18 cellular contexts compared by ENCODE assay signal in the genomic region with DNA sequence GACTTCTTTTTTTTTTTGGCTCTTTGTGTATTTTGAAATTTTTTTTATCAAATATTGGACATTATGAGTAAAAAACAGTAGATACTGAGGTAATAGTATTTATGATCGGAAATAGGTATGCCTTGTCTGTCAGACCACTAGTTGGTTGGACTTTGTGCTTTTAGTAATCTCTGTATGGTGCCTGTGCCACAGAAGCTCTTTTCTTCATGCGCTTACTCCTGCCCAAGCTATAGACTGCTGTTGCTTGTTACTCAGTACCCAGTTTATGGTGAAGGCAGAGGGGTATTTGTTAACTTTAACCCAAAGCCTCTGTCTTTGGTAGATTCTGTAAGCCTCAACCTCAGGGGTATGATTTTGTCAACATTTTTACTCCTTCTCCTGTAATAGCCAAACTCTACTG. TPM values are rescaled to one million over a fixed set of nuclear protein-coding genes. Genes with fewer than 3 reads are reported as not detected.
DNase-seq lines count a peak whose midpoint lies in the region; ATAC-seq, FAIRE-seq and TF ChIP-seq lines count a peak whose summit lies in the region.
"Had no signal": no experiment of that assay in that cellular context is flagged by ENCODE, and none has a peak within 500 bp of the region (broad histone marks: within the 10 kb centered on the region; RNA-seq: fewer than 3 reads in every experiment).

No MANE protein-coding gene starts in this region.

- BruUV-seq in HepG2 (replicated peaks; lab: Mats Ljungman, UMichigan) = no TSS peak

- H3K36me3 ChIP-seq in HepG2 (replicated peaks in 1 of 2; ENCODE audit: control insufficient read depth in 1 of 2, insufficient read depth in 2 of 2, low read length in 2 of 2) (peaks cover under 1 to 34% of the 10 kb centered on the region in 2 experiments; a peak in 4 of 5 replicates), right lobe of liver (peaks cover 0 to 32% (median 3%) of the 10 kb centered on the region in 4 donors)

- no peak for TF ChIP-seq CTCF in HepG2 (CRISPR knock-in tag; IDR thresholded peaks at IDR 0.05)
- no peak for TF ChIP-seq CTCF in right lobe of liver (IDR thresholded peaks at IDR 0.05)

- peak; percentile 77 for ATAC-seq in HepG2
- no peak for ATAC-seq in right lobe of liver
- no peak for ATAC-seq in T-helper 17 cell
- ATAC-seq in naive thymus-derived CD8-positive, alpha-beta T cell = peak; percentile 44 to 45
- no peak for ATAC-seq in HG02798 (IDR thresholded peaks at IDR 0.05; ENCODE audit: poor library complexity, unreplicated experiment)
- ATAC-seq: GM12878, GM23338, HCT116 had no signal

- no peak overlapping the region for H2AFZ ChIP-seq in HepG2 (ENCODE audit: low read length)
- H2AFZ ChIP-seq: GM23338 had no signal

- H3K4me3 ChIP-seq in HepG2 (replicated peaks in 1 of 3; ENCODE audit: insufficient read depth in 1 of 3, low read depth in 2 of 3, low read length in 3 of 3) (no peak overlapping the region), right lobe of liver (no peak overlapping the region)
- H3K4me3 ChIP-seq: GM12878, GM23338 had no signal

- H3K27me3 Mint-ChIP-seq in T-helper 17 cell = no peaks in the 10 kb centered on the region
- no peaks in the 10 kb centered on the region for H3K27me3 Mint-ChIP-seq in naive thymus-derived CD8-positive, alpha-beta T cell

- H3K4me2 ChIP-seq in HepG2 (ENCODE audit: low read depth, low read length) = 0 out of 2 replicates have a peak overlapping the region, but pooled peaks have one; percentile 22
- H3K4me2 ChIP-seq: GM23338 had no signal

- CTCF ChIA-PET in HepG2 (lab: Yijun Ruan, JAX; ENCODE audit: low intra/inter-chr PET ratio, low total read pairs) = no interaction called here

- TF ChIP-seq POLR2A in HepG2 (IDR thresholded peaks at IDR 0.05; ENCODE audit: insufficient read depth in 1 of 2, low read depth in 2 of 2, low read length in 2 of 2) (no peak), right lobe of liver (IDR thresholded peaks at IDR 0.05) (no peak)

- H3K9me3 Mint-ChIP-seq in naive thymus-derived CD8-positive, alpha-beta T cell = peaks cover 0 to 4% (median 0%) of the 10 kb centered on the region in 9 donors
- H3K9me3 Mint-ChIP-seq: CD8-positive, alpha-beta memory T cell; GM23338 had no signal

- peaks cover 18% of the 10 kb centered on the region for H3K36me3 Mint-ChIP-seq in T-helper 17 cell (ENCODE audit: low read depth)
- peaks cover 0 to 76% (median 39%) of the 10 kb centered on the region in 3 donors for H3K36me3 Mint-ChIP-seq in naive thymus-derived CD8-positive, alpha-beta T cell

- TF ChIP-seq RAD21 in HepG2 (CRISPR knock-in tag; IDR thresholded peaks at IDR 0.05) = no peak

- intact Hi-C loops in HepG2 (cut with micrococcal nuclease; ENCODE audit: unreplicated experiment) (no loop called here), right lobe of liver (cut with DNase I) (no loop called here)

- H3K79me2 ChIP-seq in HepG2 (ENCODE audit: insufficient read depth, low read length) = peaks cover 10% of the 10 kb centered on the region

- no peak for FAIRE-seq in HepG2 (lab: Jason Lieb, UNC)
- FAIRE-seq: D721Med, GM12878, GM19239 had no signal

- in situ Hi-C loops in HepG2 (cut with HindIII; ENCODE audit: extremely low pct_ligation_motif_present, low pct_unique_long_range_greater_than_20kb) = no loop called here

- POLR2A ChIA-PET in HepG2 (lab: Yijun Ruan, JAX) = interaction anchor here (1.1 to 1.4 kb wide), 2 partner anchors 9 to 10 kb away, joined by 4 to 6 read pairs; a partner anchor contains a TSS
- POLR2A ChIA-PET in naive thymus-derived CD8-positive, alpha-beta T cell (lab: Charles Lee) = no interaction called here

- H3K27me3 ChIP-seq in HepG2 (ENCODE audit: control insufficient read depth in 1 of 2, insufficient read depth in 2 of 2, low read length in 2 of 2) = no peaks in the 10 kb centered on the region
- H3K27me3 ChIP-seq in right lobe of liver = no peaks in the 10 kb centered on the region

- H3K27ac ChIP-seq in HepG2 (ENCODE audit: extremely low read length, insufficient read depth, low read length) (peak overlapping the region; percentile 44), right lobe of liver (no peak overlapping the region)

- peak; percentile 38 for DNase-seq in HepG2 (ENCODE audit: low spot score)
- no peak for DNase-seq in right lobe of liver
- DNase-seq in T-helper 17 cell = no peak
- DNase-seq in naive thymus-derived CD8-positive, alpha-beta T cell = no peak
- no peak for DNase-seq in NK-92 treated with Interleukin-12 subunit alpha and Interleukin-12 subunit beta, amount 100 ng/mL, for 24 hours (lab: John Stamatoyannopoulos, UW)
- DNase-seq: C1 segment of cervical spinal cord, DMS 273 treated with DMSO at 0.1 percent for 48 hours, DMS79, EL, GDM1, H9 had no signal

- H4K20me1 ChIP-seq in HepG2 (ENCODE audit: insufficient read depth, low read length) = no peaks in the 10 kb centered on the region

- H3K4me1 Mint-ChIP-seq in T-helper 17 cell = peaks cover 28% of the 10 kb centered on the region
- H3K4me1 Mint-ChIP-seq in naive thymus-derived CD8-positive, alpha-beta T cell = peaks cover 17 to 70% (median 58%) of the 10 kb centered on the region in 4 donors
- H3K4me1 Mint-ChIP-seq: GM23338, H9 had no signal

- peak overlapping the region; percentile 29 for H3K27ac Mint-ChIP-seq in T-helper 17 cell
- H3K27ac Mint-ChIP-seq in naive thymus-derived CD8-positive, alpha-beta T cell = peak overlapping the region in 7 of 10 donors; percentile 11 to 78 (median 30)
- H3K27ac Mint-ChIP-seq: GM23338, H9 had no signal

- H3K4me3 Mint-ChIP-seq in T-helper 17 cell = no peak overlapping the region
- H3K4me3 Mint-ChIP-seq in naive thymus-derived CD8-positive, alpha-beta T cell = peak overlapping the region in 4 of 10 donors; percentile 3 to 33 (median 20)
- H3K4me3 Mint-ChIP-seq: CD8-positive, alpha-beta memory T cell; GM23338; H9 had no signal

- H3K9me3 ChIP-seq in HepG2 (ENCODE audit: low read length) (no peaks in the 10 kb centered on the region), right lobe of liver (no peaks in the 10 kb centered on the region), T-helper 17 cell (ENCODE audit: control insufficient read depth, low read length, poor library complexity, severe bottlenecking) (no peaks in the 10 kb centered on the region)

- 86% methylated on average over 2 of the region's 2 CpGs for WGBS in HepG2 (ENCODE audit: low lambda C conversion rate)
- 93% methylated on average over 2 of the region's 2 CpGs for WGBS in right lobe of liver (ENCODE audit: insufficient coverage, low coverage, low lambda C conversion rate, missing lambda C conversion rate)

- H3K4me1 ChIP-seq in HepG2 (ENCODE audit: insufficient read depth, low read length) = peaks cover 18% of the 10 kb centered on the region
- H3K4me1 ChIP-seq in right lobe of liver = no peaks in the 10 kb centered on the region

- H3K9ac ChIP-seq in HepG2 (ENCODE audit: insufficient read depth, low read depth, low read length) = no peak overlapping the region

- TF ChIP-seq EP300 in HepG2 (IDR thresholded peaks at IDR 0.05; ENCODE audit: low read depth in 2 of 2, low read length in 2 of 2) = no peak
- TF ChIP-seq EP300 in HepG2 (CRISPR knock-in tag; IDR thresholded peaks at IDR 0.05; ENCODE audit: borderline replicate concordance) = no peak

RNA-seq across cellular contexts. Expression of a gene that starts 8.6 kb away (rescaled TPM):
- total RNA-seq in HepG2 (2016; rRNA removed; fragmentation: Illumina TruSeq; extraction: Trizol) = 27.4 and 40.8 TPM in 2 replicates
- total RNA-seq in HepG2 (2016; cell fraction: cytosol; rRNA removed; fragmentation: Illumina TruSeq; extraction: Trizol; ENCODE audit: low read depth) = 13.4 and 16.0 TPM in 2 replicates
- total RNA-seq in HepG2 (2016; cell fraction: insoluble cytoplasmic fraction; rRNA removed; fragmentation: Illumina TruSeq; extraction: Trizol) = 25.9 and 40.2 TPM in 2 replicates
- 8.9 and 10.3 TPM in 2 replicates for total RNA-seq in HepG2 (2016; cell fraction: membrane; rRNA removed; fragmentation: Illumina TruSeq; extraction: Trizol)
- 46.2 and 56.7 TPM in 2 replicates for total RNA-seq in HepG2 (2016; cell fraction: nucleus; rRNA removed; fragmentation: Illumina TruSeq; extraction: Trizol)
- 8.3 and 8.9 TPM in 2 replicates for polyA plus RNA-seq in HepG2 (2011; rRNA removed)
- 3.4 and 6.7 TPM in 2 replicates for polyA plus RNA-seq in HepG2 (2011; cell fraction: cytosol; rRNA removed)
- polyA plus RNA-seq in HepG2 (2011; cell fraction: nucleus; rRNA removed) = 6.1 and 9.3 TPM in 2 replicates
- 6.4 and 6.7 TPM in 2 replicates for polyA plus RNA-seq in HepG2 (2012)
- 0.55 and 0.59 TPM in 2 replicates for polyA plus RNA-seq in HepG2 (2016; cell fraction: cytosol; fragmentation: Illumina TruSeq; extraction: Trizol; ENCODE audit: low read depth)
- polyA plus RNA-seq in HepG2 (2016; cell fraction: insoluble cytoplasmic fraction; fragmentation: Illumina TruSeq; extraction: Trizol; ENCODE audit: low read depth) = 8.2 and 8.3 TPM in 2 replicates
- 1.1 and 1.5 TPM in 2 replicates for polyA plus RNA-seq in HepG2 (2016; cell fraction: membrane; fragmentation: Illumina TruSeq; extraction: Trizol; ENCODE audit: low read depth)
- 22.6 and 23.4 TPM in 2 replicates for polyA plus RNA-seq in HepG2 (2016; cell fraction: nucleus; fragmentation: Illumina TruSeq; extraction: Trizol; ENCODE audit: insufficient read depth, low read depth)
- 19.9 and 29.7 TPM in 2 replicates for polyA minus RNA-seq in HepG2 (2011; rRNA and poly(A)+ RNA removed; ENCODE audit: low replicate concordance)
- polyA minus RNA-seq in HepG2 (2011; cell fraction: cytosol; rRNA and poly(A)+ RNA removed) = 16.4 and 22.7 TPM in 2 replicates
- 19.2 and 20.5 TPM in 2 replicates for polyA minus RNA-seq in HepG2 (2011; cell fraction: nucleus; rRNA and poly(A)+ RNA removed)
- total RNA-seq in right lobe of liver = 10 to 100 TPM; 19.1 to 32.2 (median 23.3) TPM
- total RNA-seq in T-helper 17 cell = 10 to 100 TPM; 26.3 to 34.5 TPM
- 10 to 100 TPM; 34.1 to 37.0 TPM for total RNA-seq in naive thymus-derived CD8-positive, alpha-beta T cell
- 10 to 100 TPM in 2 of 3 donors, 1 to 10 TPM in 1; 8.1 to 10.8 (median 10.5) TPM for polyA plus RNA-seq in naive thymus-derived CD8-positive, alpha-beta T cell

RNA-seq across cellular contexts. Expression of a gene that starts 9.9 kb away (rescaled TPM):
- total RNA-seq in HepG2 (2016; rRNA removed; fragmentation: Illumina TruSeq; extraction: Trizol) = 18.8 and 23.5 TPM in 2 replicates
- total RNA-seq in HepG2 (2016; cell fraction: cytosol; rRNA removed; fragmentation: Illumina TruSeq; extraction: Trizol; ENCODE audit: low read depth) = 2.2 and 2.6 TPM in 2 replicates
- 18.7 and 25.4 TPM in 2 replicates for total RNA-seq in HepG2 (2016; cell fraction: insoluble cytoplasmic fraction; rRNA removed; fragmentation: Illumina TruSeq; extraction: Trizol)
- total RNA-seq in HepG2 (2016; cell fraction: membrane; rRNA removed; fragmentation: Illumina TruSeq; extraction: Trizol) = 10.3 and 10.4 TPM in 2 replicates
- 33.3 and 34.8 TPM in 2 replicates for total RNA-seq in HepG2 (2016; cell fraction: nucleus; rRNA removed; fragmentation: Illumina TruSeq; extraction: Trizol)
- 16.0 and 22.0 TPM in 2 replicates for polyA plus RNA-seq in HepG2 (2011; rRNA removed)
- polyA plus RNA-seq in HepG2 (2011; cell fraction: cytosol; rRNA removed) = 6.5 and 12.0 TPM in 2 replicates
- polyA plus RNA-seq in HepG2 (2011; cell fraction: nucleus; rRNA removed) = 13.3 and 16.1 TPM in 2 replicates
- polyA plus RNA-seq in HepG2 (2012) = 12.7 and 13.2 TPM in 2 replicates
- 2.0 and 2.8 TPM in 2 replicates for polyA plus RNA-seq in HepG2 (2016; cell fraction: cytosol; fragmentation: Illumina TruSeq; extraction: Trizol; ENCODE audit: low read depth)
- 12.7 and 16.6 TPM in 2 replicates for polyA plus RNA-seq in HepG2 (2016; cell fraction: insoluble cytoplasmic fraction; fragmentation: Illumina TruSeq; extraction: Trizol; ENCODE audit: low read depth)
- polyA plus RNA-seq in HepG2 (2016; cell fraction: membrane; fragmentation: Illumina TruSeq; extraction: Trizol; ENCODE audit: low read depth) = 6.5 and 6.9 TPM in 2 replicates
- polyA plus RNA-seq in HepG2 (2016; cell fraction: nucleus; fragmentation: Illumina TruSeq; extraction: Trizol; ENCODE audit: insufficient read depth, low read depth) = 37.2 and 44.6 TPM in 2 replicates
- polyA minus RNA-seq in HepG2 (2011; rRNA and poly(A)+ RNA removed; ENCODE audit: low replicate concordance) = 5.6 TPM in 2 replicates
- 7.3 and 9.6 TPM in 2 replicates for polyA minus RNA-seq in HepG2 (2011; cell fraction: cytosol; rRNA and poly(A)+ RNA removed)
- polyA minus RNA-seq in HepG2 (2011; cell fraction: nucleus; rRNA and poly(A)+ RNA removed) = 39.4 and 47.2 TPM in 2 replicates
- total RNA-seq in right lobe of liver = 1 to 10 TPM; 5.2 to 8.7 (median 7.4) TPM
- total RNA-seq in T-helper 17 cell = 1 to 10 TPM in 1 of 2 donors, under 1 TPM in 1; 0.85 to 1.4 TPM
- total RNA-seq in naive thymus-derived CD8-positive, alpha-beta T cell = 1 to 10 TPM; 4.4 to 6.2 TPM
- polyA plus RNA-seq in naive thymus-derived CD8-positive, alpha-beta T cell = 1 to 10 TPM; 4.6 to 7.6 (median 5.1) TPM

Comparison
In these comparisons a context has a peak if more than half of its experiments do, and no peak if none do; other contexts are left out.
1. ATAC-seq: peak in HepG2 (single experiment) and naive thymus-derived CD8-positive, alpha-beta T cell (2 of 2); none in right lobe of liver (0 of 4), T-helper 17 cell (single experiment) and HG02798 (single experiment).